In the genomic region with DNA sequence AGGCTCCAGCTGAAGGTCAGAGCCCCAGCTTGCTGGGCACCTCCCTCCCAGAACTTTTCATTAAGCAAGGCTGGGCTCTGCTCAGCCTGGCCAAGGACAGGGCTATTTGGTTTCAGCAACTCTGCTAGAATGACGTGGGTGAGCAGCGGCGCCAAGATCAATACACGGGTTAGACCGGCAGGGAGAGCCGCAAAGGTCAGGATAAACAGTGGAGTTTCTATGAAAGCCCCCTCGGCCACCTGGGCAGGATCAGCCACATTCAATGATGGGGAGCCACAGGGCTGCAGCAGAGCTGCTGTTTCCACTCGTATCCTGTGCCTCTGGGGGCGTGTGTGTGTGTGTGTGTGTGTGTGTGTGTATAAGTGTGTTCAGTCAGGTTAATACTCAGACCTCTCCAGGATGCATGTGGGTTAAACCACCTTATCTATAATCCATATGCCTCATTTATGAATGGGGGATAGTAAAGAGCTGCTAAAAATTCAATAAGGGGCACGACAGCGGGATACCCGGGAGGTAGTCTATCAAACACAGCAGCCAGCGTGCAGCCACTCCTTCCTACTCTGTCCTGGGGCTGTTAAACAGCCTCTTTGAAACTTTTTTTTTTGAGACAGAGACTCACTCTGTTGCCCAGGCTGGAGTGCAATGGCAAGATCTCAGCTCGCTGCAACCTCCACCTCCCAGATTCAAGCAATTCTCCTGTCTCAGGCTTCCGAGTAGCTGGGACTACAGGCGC, we compare ENCODE assay signal across 8 cellular contexts. TPM values are rescaled to one million over a fixed set of nuclear protein-coding genes. Genes with fewer than 3 reads are reported as not detected.
A peak's percentile ranks its signal among the peaks of the same experiment; 100 is the strongest.
DNase-seq lines count a peak whose midpoint lies in the region; ATAC-seq and TF ChIP-seq lines count a peak whose summit lies in the region.

No MANE protein-coding gene starts in this region.

- no peaks in the 10 kb centered on the region for H3K27me3 ChIP-seq in WERI-Rb-1 (ENCODE audit: insufficient read depth, low read depth, severe bottlenecking)

- no peak overlapping the region for H3K4me3 ChIP-seq in WERI-Rb-1 (ENCODE audit: low read depth, low read length)

- no peak for DNase-seq in activated T-helper 2 cell treated with anti-CD3 and anti-CD28 coated beads, Interferon-gamma antibody, Interleukin-2, Interleukin-4, amounts not matched to agents 10 μg/mL and 5 μg/mL and 100 μg/mL, durations not matched to agents 14 hours and 24 hours and 36 hours (ENCODE audit: low spot score)
- peak in 1 of 3 donors; percentile 52 for DNase-seq in immature natural killer cell
- DNase-seq in inferior parietal cortex (ENCODE audit: extremely low spot score) = no peak
- DNase-seq in WERI-Rb-1 = no peak
- no peak for DNase-seq in omental fat pad (ENCODE audit: low spot score)

- H3K27ac Mint-ChIP-seq in IgD-negative memory B cell = peak overlapping the region; percentile 90 to 92 (median 92)
- H3K27ac Mint-ChIP-seq in activated T-helper 2 cell treated with anti-CD3 and anti-CD28 coated beads, Interferon-gamma antibody, Interleukin-2, Interleukin-4, amounts not matched to agents 10 μg/mL and 5 μg/mL and 100 μg/mL, durations not matched to agents 14 hours and 24 hours and 36 hours = peak overlapping the region; percentile 80
- H3K27ac Mint-ChIP-seq in immature natural killer cell = peak overlapping the region; percentile 48 to 99 (median 90)
- peak overlapping the region; percentile 89 for H3K27ac Mint-ChIP-seq in stimulated activated memory B cell treated with anti-CD40 and anti-IgM and Interleukin-4, amounts not matched to agents 10 μg/mL and 1 μg/mL and 100 μg/mL, for 72 hours

- H3K4me3 Mint-ChIP-seq in IgD-negative memory B cell = peak overlapping the region in 3 of 4 donors; percentile 10 to 61 (median 30)
- H3K4me3 Mint-ChIP-seq in activated T-helper 2 cell treated with anti-CD3 and anti-CD28 coated beads, Interferon-gamma antibody, Interleukin-2, Interleukin-4, amounts not matched to agents 10 μg/mL and 5 μg/mL and 100 μg/mL, durations not matched to agents 14 hours and 24 hours and 36 hours (ENCODE audit: low read depth) = peak overlapping the region; percentile 22
- H3K4me3 Mint-ChIP-seq in immature natural killer cell = peak overlapping the region in 2 of 5 donors; percentile 20 to 49
- H3K4me3 Mint-ChIP-seq in stimulated activated memory B cell treated with anti-CD40 and anti-IgM and Interleukin-4, amounts not matched to agents 10 μg/mL and 1 μg/mL and 100 μg/mL, for 72 hours = peak overlapping the region; percentile 53

- TF ChIP-seq CTCF in WERI-Rb-1 (IDR thresholded peaks at IDR 0.05; ENCODE audit: low read depth, low read length) = no peak
- no peak for TF ChIP-seq CTCF in omental fat pad (IDR thresholded peaks at IDR 0.05)

- intact Hi-C loops in activated T-helper 2 cell treated with anti-CD3 and anti-CD28 coated beads, Interferon-gamma antibody, Interleukin-2, Interleukin-4, amounts not matched to agents 10 μg/mL and 5 μg/mL and 100 μg/mL, durations not matched to agents 14 hours and 24 hours and 36 hours (cut with micrococcal nuclease) = no loop called here

- H3K9me3 Mint-ChIP-seq in IgD-negative memory B cell (no peaks in the 10 kb centered on the region), immature natural killer cell (no peaks in the 10 kb centered on the region)
- H3K9me3 Mint-ChIP-seq in activated T-helper 2 cell treated with anti-CD3 and anti-CD28 coated beads, Interferon-gamma antibody, Interleukin-2, Interleukin-4, amounts not matched to agents 10 μg/mL and 5 μg/mL and 100 μg/mL, durations not matched to agents 14 hours and 24 hours and 36 hours = no peaks in the 10 kb centered on the region
- H3K9me3 Mint-ChIP-seq in stimulated activated memory B cell treated with anti-CD40 and anti-IgM and Interleukin-4, amounts not matched to agents 10 μg/mL and 1 μg/mL and 100 μg/mL, for 72 hours = no peaks in the 10 kb centered on the region

- peaks cover 11% of the 10 kb centered on the region for H3K36me3 ChIP-seq in WERI-Rb-1

- H3K27me3 Mint-ChIP-seq in IgD-negative memory B cell (no peaks in the 10 kb centered on the region), immature natural killer cell (ENCODE audit: low read depth in 3 of 3) (peaks cover 8 to 17% (median 9%) of the 10 kb centered on the region in 3 donors)
- H3K27me3 Mint-ChIP-seq in activated T-helper 2 cell treated with anti-CD3 and anti-CD28 coated beads, Interferon-gamma antibody, Interleukin-2, Interleukin-4, amounts not matched to agents 10 μg/mL and 5 μg/mL and 100 μg/mL, durations not matched to agents 14 hours and 24 hours and 36 hours (ENCODE audit: low read depth) = no peaks in the 10 kb centered on the region
- no peaks in the 10 kb centered on the region for H3K27me3 Mint-ChIP-seq in stimulated activated memory B cell treated with anti-CD40 and anti-IgM and Interleukin-4, amounts not matched to agents 10 μg/mL and 1 μg/mL and 100 μg/mL, for 72 hours

- H3K27ac ChIP-seq in WERI-Rb-1 = no peak overlapping the region

- H3K36me3 Mint-ChIP-seq in IgD-negative memory B cell (peaks cover 8% of the 10 kb centered on the region), immature natural killer cell (peaks cover 0 to 2% (median 0%) of the 10 kb centered on the region in 3 donors)
- H3K36me3 Mint-ChIP-seq in activated T-helper 2 cell treated with anti-CD3 and anti-CD28 coated beads, Interferon-gamma antibody, Interleukin-2, Interleukin-4, amounts not matched to agents 10 μg/mL and 5 μg/mL and 100 μg/mL, durations not matched to agents 14 hours and 24 hours and 36 hours (ENCODE audit: low read depth) = peaks cover 49% of the 10 kb centered on the region
- H3K36me3 Mint-ChIP-seq in stimulated activated memory B cell treated with anti-CD40 and anti-IgM and Interleukin-4, amounts not matched to agents 10 μg/mL and 1 μg/mL and 100 μg/mL, for 72 hours = peaks cover 41% of the 10 kb centered on the region

- peak; percentile 37 for ATAC-seq in stimulated activated memory B cell treated with anti-CD40 and anti-IgM and Interleukin-4, amounts not matched to agents 10 μg/mL and 1 μg/mL and 100 μg/mL, for 72 hours
- ATAC-seq in GM21423 (IDR thresholded peaks at IDR 0.05; ENCODE audit: unreplicated experiment) (no peak), omental fat pad (ENCODE audit: low FRiP score) (no peak)

- peaks cover 57 to 68% (median 65%) of the 10 kb centered on the region in 3 donors for H3K4me1 Mint-ChIP-seq in IgD-negative memory B cell
- peaks cover 69% of the 10 kb centered on the region for H3K4me1 Mint-ChIP-seq in activated T-helper 2 cell treated with anti-CD3 and anti-CD28 coated beads, Interferon-gamma antibody, Interleukin-2, Interleukin-4, amounts not matched to agents 10 μg/mL and 5 μg/mL and 100 μg/mL, durations not matched to agents 14 hours and 24 hours and 36 hours (ENCODE audit: low read depth)
- H3K4me1 Mint-ChIP-seq in immature natural killer cell = peaks cover 92% of the 10 kb centered on the region in 2 donors
- H3K4me1 Mint-ChIP-seq in stimulated activated memory B cell treated with anti-CD40 and anti-IgM and Interleukin-4, amounts not matched to agents 10 μg/mL and 1 μg/mL and 100 μg/mL, for 72 hours = peaks cover 90% of the 10 kb centered on the region

- no peaks in the 10 kb centered on the region for H3K9me3 ChIP-seq in WERI-Rb-1 (ENCODE audit: severe bottlenecking)

RNA-seq across cellular contexts. Expression of a gene that starts 34.8 kb away (rescaled TPM):
- 231 TPM for polyA plus RNA-seq in IgD-negative memory B cell
- total RNA-seq in activated T-helper 2 cell treated with anti-CD3 and anti-CD28 coated beads, Interferon-gamma antibody, Interleukin-2, Interleukin-4, amounts not matched to agents 10 μg/mL and 5 μg/mL and 100 μg/mL, durations not matched to agents 14 hours and 24 hours and 36 hours = 619 and 645 TPM in 2 replicates
- polyA plus RNA-seq in immature natural killer cell = 100 to 1,000 TPM in 1 of 3 donors, 10 to 100 TPM in 1, 1 to 10 TPM in 1; 8.7 to 355 (median 40.2) TPM
- 100 to 1,000 TPM; 225 to 463 (median 370) TPM for total RNA-seq in omental fat pad
